1 cellular context compared by ENCODE assay signal in the genomic region with DNA sequence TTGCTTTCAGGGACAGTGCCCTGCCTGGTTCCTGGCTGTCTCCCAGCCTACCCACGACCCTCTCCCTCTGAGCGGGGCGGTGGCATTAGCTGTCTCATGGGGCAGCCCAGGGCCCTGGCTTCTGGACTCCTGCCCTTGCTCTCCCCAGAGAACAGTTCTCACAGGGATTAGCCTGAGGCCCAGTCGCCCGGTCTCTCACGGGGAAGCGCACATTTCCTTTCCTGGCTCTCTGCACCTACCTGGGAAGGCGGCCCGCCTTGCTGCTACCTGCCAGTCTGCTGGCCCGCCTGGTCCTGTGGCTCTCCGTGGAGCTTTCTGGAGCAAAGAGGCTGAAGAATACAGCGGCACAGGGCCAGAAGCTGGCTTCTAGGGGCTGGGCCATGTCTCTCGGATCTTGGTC.
TF ChIP-seq lines count a peak whose summit lies in the region.

No MANE protein-coding gene starts in this region.

TF ChIP-seq in WTC11, 78 proteins besides CTCF, POLR2A, EP300 and RAD21 (continued from another document):
- TF ChIP-seq FOXP1 (CRISPR knock-in tag; IDR thresholded peaks at IDR 0.05; ENCODE audit: borderline replicate concordance): no peak
- TF ChIP-seq HMGA2 (CRISPR knock-in tag; IDR thresholded peaks at IDR 0.05): no peak
- no peak for TF ChIP-seq ATF1 (CRISPR knock-in tag; IDR thresholded peaks at IDR 0.05)
- TF ChIP-seq, protein P1, sequence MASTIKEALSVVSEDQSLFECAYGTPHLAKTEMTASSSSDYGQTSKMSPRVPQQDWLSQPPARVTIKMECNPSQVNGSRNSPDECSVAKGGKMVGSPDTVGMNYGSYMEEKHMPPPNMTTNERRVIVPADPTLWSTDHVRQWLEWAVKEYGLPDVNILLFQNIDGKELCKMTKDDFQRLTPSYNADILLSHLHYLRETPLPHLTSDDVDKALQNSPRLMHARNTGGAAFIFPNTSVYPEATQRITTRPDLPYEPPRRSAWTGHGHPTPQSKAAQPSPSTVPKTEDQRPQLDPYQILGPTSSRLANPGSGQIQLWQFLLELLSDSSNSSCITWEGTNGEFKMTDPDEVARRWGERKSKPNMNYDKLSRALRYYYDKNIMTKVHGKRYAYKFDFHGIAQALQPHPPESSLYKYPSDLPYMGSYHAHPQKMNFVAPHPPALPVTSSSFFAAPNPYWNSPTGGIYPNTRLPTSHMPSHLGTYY (CRISPR knock-in tag; IDR thresholded peaks at IDR 0.05): no peak
- TF ChIP-seq ESRRA (CRISPR knock-in tag; IDR thresholded peaks at IDR 0.05; ENCODE audit: borderline replicate concordance): no peak
- TF ChIP-seq ZNF416 (CRISPR knock-in tag; IDR thresholded peaks at IDR 0.05): no peak
- TF ChIP-seq TEAD4 (CRISPR knock-in tag; IDR thresholded peaks at IDR 0.05): no peak
- no peak for TF ChIP-seq TCF7 (CRISPR knock-in tag; IDR thresholded peaks at IDR 0.05; ENCODE audit: low read depth)
- no peak for TF ChIP-seq NR2C2 (CRISPR knock-in tag; IDR thresholded peaks at IDR 0.05)
- no peak for TF ChIP-seq PRRX2 (CRISPR knock-in tag; IDR thresholded peaks at IDR 0.05)
